8 cellular contexts compared by ENCODE assay signal in genomic region chr1:2198571-2198970, GRCh38. TPM values are rescaled to one million over a fixed set of nuclear protein-coding genes. Genes with fewer than 3 reads are reported as not detected.
DNase-seq lines count a peak whose midpoint lies in the region; ATAC-seq and TF ChIP-seq lines count a peak whose summit lies in the region.

No MANE protein-coding gene starts in this region.

- TF ChIP-seq POLR2A in ovary (IDR thresholded peaks at IDR 0.05): no peak

- TF ChIP-seq EP300 in ovary (IDR thresholded peaks at IDR 0.05): no peak

- H3K36me3 Mint-ChIP-seq in CD14-positive monocyte: no peaks in the 10 kb centered on the region

- no peak for DNase-seq in CD14-positive monocyte (ENCODE audit: low spot score)
- no peak for DNase-seq in SJSA1 (ENCODE audit: low read depth in 1 of 2, low spot score in 2 of 2)
- peak in 2 of 5 donors; percentile 60 to 64 for DNase-seq in ovary
- no peak for DNase-seq in posterior vena cava (ENCODE audit: low spot score)
- no peak for DNase-seq in NCI-H1048 (lab: John Stamatoyannopoulos, UW)
- no peak for DNase-seq in ACHN
- no peak for DNase-seq in NCI-H1930 (lab: John Stamatoyannopoulos, UW)

- H3K27ac ChIP-seq in SJSA1 (peak overlapping the region; percentile 35), ovary (peak overlapping the region; percentile 63 to 65)

- H3K27me3 Mint-ChIP-seq in CD14-positive monocyte (ENCODE audit: low read depth in 3 of 3): peaks cover 0 to 5% (median 1%) of the 10 kb centered on the region in 3 donors

- peak; percentile 4 for ATAC-seq in esophagus mucosa

- H3K4me1 ChIP-seq in SJSA1 (replicated peaks) (peaks cover 28% of the 10 kb centered on the region), ovary (ENCODE audit: insufficient read depth) (peaks cover 9% of the 10 kb centered on the region)

- H3K36me3 ChIP-seq in SJSA1 (peaks cover 1% of the 10 kb centered on the region; the same call in 1 of the 2 replicates), ovary (no peaks in the 10 kb centered on the region)

- WGBS in ovary, 3 donors: 69 to 76% (median 72%) methylated on average over 11 of the region's 11 CpGs

- H3K4me1 Mint-ChIP-seq in CD14-positive monocyte: peaks cover 17% of the 10 kb centered on the region

- TF ChIP-seq CTCF in CD14-positive monocyte (IDR thresholded peaks at IDR 0.05) (no peak), ovary (IDR thresholded peaks at IDR 0.05) (no peak)

- no peaks in the 10 kb centered on the region for H3K27me3 ChIP-seq in SJSA1 (replicated peaks)
- H3K27me3 ChIP-seq in ovary: no peaks in the 10 kb centered on the region

- peak overlapping the region in 6 of 7 donors; percentile 25 to 86 (median 60) for H3K27ac Mint-ChIP-seq in CD14-positive monocyte

- no peak overlapping the region for H3K4me3 Mint-ChIP-seq in CD14-positive monocyte

- H3K9me3 Mint-ChIP-seq in CD14-positive monocyte: no peaks in the 10 kb centered on the region

- H3K9me3 ChIP-seq in SJSA1 (replicated peaks) (no peaks in the 10 kb centered on the region), ovary (no peaks in the 10 kb centered on the region)

- in situ Hi-C loops in ACHN (cut with HindIII; ENCODE audit: low pct_ligation_motif_present, low pct_unique_long_range_greater_than_20kb, low sequenced_read_pairs): no loop called here

- H3K4me3 ChIP-seq in SJSA1: no peak overlapping the region
- no peak overlapping the region for H3K4me3 ChIP-seq in ovary

- intact Hi-C loops in CD14-positive monocyte (cut with micrococcal nuclease) (loop anchor here (5.0 to 10.0 kb wide), 4 partner anchors 114 to 389 kb away; partner anchors contain the start of gene PRXL2B (in 1 of the 2)), ovary (cut with DNase I) (loop anchor here in 3 of 4 donors (2.0 to 10.0 kb wide), 6 partner anchors 34 to 184 kb away; no protein-coding TSS in a partner anchor), posterior vena cava (cut with DNase I) (no loop called here)

RNA-seq across cellular contexts. Expression of gene FAAP20, which starts 4.0 kb away (rescaled TPM):
- polyA plus RNA-seq in CD14-positive monocyte: 10 to 100 TPM; 35.1 to 49.3 TPM
- 39.2 and 48.6 TPM in 2 replicates for total RNA-seq in SJSA1 (2014; rRNA removed; shearing (Covaris generic))
- total RNA-seq in esophagus mucosa: 36.5 TPM
- total RNA-seq in ovary: 10 to 100 TPM; 32.7 to 96.1 (median 61.7) TPM
- 10 to 100 TPM in 1 of 2 donors, 1 to 10 TPM in 1; 3.4 to 69.2 TPM for polyA plus RNA-seq in ovary
- 10 to 100 TPM; 50.7 to 52.9 TPM for total RNA-seq in posterior vena cava

RNA-seq across cellular contexts. Expression of gene SKI, which starts 29.5 kb away (rescaled TPM):
- polyA plus RNA-seq in CD14-positive monocyte (under 1 TPM; 0.20 to 0.25 TPM), ovary (10 to 100 TPM; 36.3 to 47.0 TPM)
- total RNA-seq in SJSA1 (2014; rRNA removed; shearing (Covaris generic)): 9.6 and 24.3 TPM in 2 replicates
- total RNA-seq in esophagus mucosa (21.6 TPM), ovary (100 to 1,000 TPM in 3 of 7 donors, 10 to 100 TPM in 4; 27.8 to 109 (median 84.3) TPM), posterior vena cava (100 to 1,000 TPM; 104 to 111 TPM)

Comparison
In these comparisons a context has a peak if more than half of its experiments do, and no peak if none do; other contexts are left out.
1. intact Hi-C loops: an anchor here in CD14-positive monocyte (5.0 to 10.0 kb wide) and ovary (2.0 to 10.0 kb wide); none called in posterior vena cava.